8 cellular contexts compared by ENCODE assay signal in genomic region chr19:42269518-42270345, GRCh38. TPM values are rescaled to one million over a fixed set of nuclear protein-coding genes. Genes with fewer than 3 reads are reported as not detected.
DNase-seq lines count a peak whose midpoint lies in the region; ATAC-seq and TF ChIP-seq lines count a peak whose summit lies in the region.

No MANE protein-coding gene starts in this region.

- H3K27ac ChIP-seq in VCaP (peak overlapping the region; percentile 98), right cardiac atrium (ENCODE audit: low read length) (peak overlapping the region; percentile 67), skin epidermis (peak overlapping the region; percentile 74 to 98 (median 94))

- H3K36me3 ChIP-seq in HAP-1 (replicated peaks), result 0 out of 2 replicates have a peak, but pooled peaks cover 4% of the 10 kb centered on the region

- H3K27me3 ChIP-seq in HAP-1 (ENCODE audit: low read depth) (no peaks in the 10 kb centered on the region), right cardiac atrium (ENCODE audit: control insufficient read depth, insufficient read depth) (no peaks in the 10 kb centered on the region)

- intact Hi-C loops in right cardiac atrium (cut with DNase I), result no loop called here

- in situ Hi-C loops in HAP-1 (cut with MboI; ENCODE audit: low sequenced_read_pairs), result no loop called here

- H3K4me1 ChIP-seq in HAP-1, result peaks cover 10% of the 10 kb centered on the region
- H3K4me1 ChIP-seq in right cardiac atrium (ENCODE audit: control insufficient read depth, insufficient read depth, low read length), result peaks cover 6% of the 10 kb centered on the region

- ATAC-seq in right cardiac atrium (no peak), HG02938 (IDR thresholded peaks at IDR 0.05; ENCODE audit: unreplicated experiment) (no peak), GM19397 (IDR thresholded peaks at IDR 0.05; ENCODE audit: unreplicated experiment) (no peak)

- H3K4me3 ChIP-seq in HAP-1 (peak overlapping the region; percentile 62), right cardiac atrium (ENCODE audit: low read length) (peak overlapping the region; percentile 71), skin epidermis (peak overlapping the region; percentile 51 to 76 (median 57))

- WGBS in right cardiac atrium, result 29% methylated on average over 9 of the region's 9 CpGs

- DNase-seq in HAP-1 (ENCODE audit: low spot score in 2 of 2) (no peak), right cardiac atrium (peak; percentile 28 to 71 (median 57)), SHP77 treated with DMSO at 0.1 percent for 48 hours (lab: John Stamatoyannopoulos, UW) (no peak), NCI-H2227 (lab: John Stamatoyannopoulos, UW; ENCODE audit: unreplicated experiment) (no peak)

- no peak for TF ChIP-seq CTCF in VCaP (conservative IDR thresholded peaks at IDR 0.05)

- no peaks in the 10 kb centered on the region for H3K9me3 ChIP-seq in HAP-1
- H3K9me3 ChIP-seq in right cardiac atrium (ENCODE audit: control insufficient read depth, low read length), result no peaks in the 10 kb centered on the region

RNA-seq across cellular contexts. Expression of gene CIC, which starts 0.7 kb away (rescaled TPM):
- 10 to 100 TPM; 36.4 to 42.7 (median 39.6) TPM for total RNA-seq in right cardiac atrium
- 28.6 TPM for polyA plus RNA-seq in right cardiac atrium

RNA-seq across cellular contexts. Expression of gene ERF, which starts 14.8 kb away (rescaled TPM):
- 10 to 100 TPM; 33.3 to 58.1 (median 48.1) TPM for total RNA-seq in right cardiac atrium
- 39.1 TPM for polyA plus RNA-seq in right cardiac atrium

RNA-seq across cellular contexts. Expression of gene GSK3A, which starts 27.3 kb away (rescaled TPM):
- total RNA-seq in right cardiac atrium, result 10 to 100 TPM; 32.0 to 37.3 (median 34.9) TPM
- 46.5 TPM for polyA plus RNA-seq in right cardiac atrium

RNA-seq across cellular contexts. Expression of gene PRR19, which starts 32.2 kb away (rescaled TPM):
- under 1 TPM in 3 of 4 donors, not detected in 1; 0.20 to 0.32 (median 0.26) TPM for total RNA-seq in right cardiac atrium
- 0.29 TPM for polyA plus RNA-seq in right cardiac atrium

RNA-seq across cellular contexts. Expression of gene PAFAH1B3, which starts 32.7 kb away (rescaled TPM):
- total RNA-seq in right cardiac atrium, result 1 to 10 TPM; 1.6 to 5.9 (median 4.4) TPM
- 4.3 TPM for polyA plus RNA-seq in right cardiac atrium

Comparison
In these comparisons a context has a peak if more than half of its experiments do, and no peak if none do; other contexts are left out.
1. DNase-seq: peak in right cardiac atrium (3 of 3); none in HAP-1 (0 of 2), SHP77 treated with DMSO at 0.1 percent for 48 hours (single experiment) and NCI-H2227 (single experiment).
2. Peak in every context shown above with its lines, with median percentiles within 50 percentile points of each other: H3K4me3 ChIP-seq and H3K27ac ChIP-seq.